Comparison of ENCODE assay signal across 27 cellular contexts in the genomic region with DNA sequence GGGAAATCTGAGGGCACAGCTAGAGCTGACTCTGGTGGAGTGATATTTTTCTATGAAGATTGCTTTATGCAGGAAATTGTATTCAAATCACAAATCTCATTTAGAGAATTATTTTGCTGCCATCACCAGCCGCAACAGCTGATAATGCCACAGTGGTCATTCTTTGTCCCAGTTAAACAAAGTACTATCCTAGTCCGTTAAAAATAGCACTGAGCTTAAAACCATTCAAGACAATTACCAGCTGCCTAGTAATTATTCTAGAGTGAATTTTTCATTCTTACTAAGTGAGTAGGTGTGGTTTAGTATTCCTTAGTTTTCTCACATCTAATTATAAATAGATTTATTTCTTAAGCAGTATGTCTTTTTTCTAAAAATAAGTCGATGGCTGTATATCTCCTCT.
"Had no signal": no experiment of that assay in that cellular context is flagged by ENCODE, and none has a peak within 500 bp of the region (broad histone marks: within the 10 kb centered on the region; RNA-seq: fewer than 3 reads in every experiment).

No MANE protein-coding gene starts in this region.

- H3K4me3 ChIP-seq: stomach, suprapubic skin, testis, thoracic aorta, thyroid gland, tibial artery, tibial nerve, transverse colon, upper lobe of left lung, upper lobe of right lung, uterus, vagina had no signal

- DNase-seq: stimulated activated CD4-positive, alpha-beta T cell treated with anti-CD3 and anti-CD28 coated beads, Interleukin-2, amount 100 ng/mL, for 48 hours; stimulated activated CD4-positive, alpha-beta T cell treated with anti-CD3 and anti-CD28 coated beads, Interleukin-4, amount 100 ng/mL, for 1 hour; stimulated activated CD4-positive, alpha-beta T cell treated with anti-CD3 and anti-CD28 coated beads, Interleukin-4, amount 100 ng/mL, for 24 hours; stimulated activated CD4-positive, alpha-beta T cell treated with anti-CD3 and anti-CD28 coated beads, Interleukin-4, amount 100 ng/mL, for 4 hours; stimulated activated CD8-positive, alpha-beta memory T cell treated with anti-CD3 and anti-CD28 coated beads, Interleukin-4, amount 100 ng/mL, for 48 hours; stimulated activated naive B cell treated with anti-CD40 and anti-IgM and Interleukin-4, amounts not matched to agents 10 μg/mL and 1 μg/mL and 100 μg/mL, for 72 hours; stimulated activated naive CD4-positive, alpha-beta T cell; stimulated activated naive CD4-positive, alpha-beta T cell treated with Interleukin-2 at 50 U/mL for 16 hours; stimulated activated naive CD8-positive, alpha-beta T cell treated with anti-CD3 and anti-CD28 coated beads, Interleukin-15, amount 100 ng/mL, for 72 hours; stimulated activated naive CD8-positive, alpha-beta T cell treated with anti-CD3 and anti-CD28 coated beads, Interleukin-15, Interleukin-2, amounts not matched to agents 100 U/mL and 50 U/mL, for 24 hours; stomach; substantia nigra; testis; thyroid gland; tibial artery; transverse colon; trophoblast cell; upper lobe of left lung; upper lobe of right lung; uterus had no signal

- H3K36me3 ChIP-seq: stomach, suprapubic skin, thoracic aorta, thyroid gland, tibial artery, tibial nerve, transverse colon, upper lobe of left lung, upper lobe of right lung, uterus, vagina had no signal

- ATAC-seq: stimulated activated effector memory CD8-positive, alpha-beta T cell treated with anti-CD3 and anti-CD28 coated beads, Interleukin-12 subunit alpha, Interleukin-12 subunit beta, amount 100 ng/mL, for 72 hours; stimulated activated memory B cell treated with anti-CD40 and anti-IgM and Interleukin-4, amounts not matched to agents 10 μg/mL and 1 μg/mL and 100 μg/mL, for 72 hours; stimulated activated naive B cell treated with anti-CD40 and anti-IgM and Interleukin-4, amounts not matched to agents 10 μg/mL and 1 μg/mL and 100 μg/mL, for 72 hours; stimulated activated naive CD8-positive, alpha-beta T cell treated with anti-CD3 and anti-CD28 coated beads, Interleukin-15, amount 100 ng/mL, for 72 hours; stimulated activated naive CD8-positive, alpha-beta T cell treated with anti-CD3 and anti-CD28 coated beads, Interleukin-15, Interleukin-2, amounts not matched to agents 100 U/mL and 50 U/mL, for 24 hours; upper lobe of right lung had no signal

- H3K9me3 ChIP-seq: testis, thoracic aorta, thyroid gland, transverse colon, upper lobe of right lung, uterus, vagina had no signal

- H3K27me3 ChIP-seq: stomach, suprapubic skin, testis, thyroid gland, tibial artery, tibial nerve, transverse colon, upper lobe of left lung, upper lobe of right lung, uterus, vagina had no signal

- H3K4me1 ChIP-seq: stomach, suprapubic skin, testis, tibial artery, transverse colon, upper lobe of left lung, upper lobe of right lung, uterus, vagina had no signal

- FAIRE-seq: urothelium cell line had no signal

- H3K27ac ChIP-seq: stomach, suprapubic skin, testis, thoracic aorta, thyroid gland, tibial artery, tibial nerve, transverse colon, upper lobe of left lung, upper lobe of right lung, uterus, vagina had no signal
